10 cellular contexts compared by ENCODE assay signal in the genomic region with DNA sequence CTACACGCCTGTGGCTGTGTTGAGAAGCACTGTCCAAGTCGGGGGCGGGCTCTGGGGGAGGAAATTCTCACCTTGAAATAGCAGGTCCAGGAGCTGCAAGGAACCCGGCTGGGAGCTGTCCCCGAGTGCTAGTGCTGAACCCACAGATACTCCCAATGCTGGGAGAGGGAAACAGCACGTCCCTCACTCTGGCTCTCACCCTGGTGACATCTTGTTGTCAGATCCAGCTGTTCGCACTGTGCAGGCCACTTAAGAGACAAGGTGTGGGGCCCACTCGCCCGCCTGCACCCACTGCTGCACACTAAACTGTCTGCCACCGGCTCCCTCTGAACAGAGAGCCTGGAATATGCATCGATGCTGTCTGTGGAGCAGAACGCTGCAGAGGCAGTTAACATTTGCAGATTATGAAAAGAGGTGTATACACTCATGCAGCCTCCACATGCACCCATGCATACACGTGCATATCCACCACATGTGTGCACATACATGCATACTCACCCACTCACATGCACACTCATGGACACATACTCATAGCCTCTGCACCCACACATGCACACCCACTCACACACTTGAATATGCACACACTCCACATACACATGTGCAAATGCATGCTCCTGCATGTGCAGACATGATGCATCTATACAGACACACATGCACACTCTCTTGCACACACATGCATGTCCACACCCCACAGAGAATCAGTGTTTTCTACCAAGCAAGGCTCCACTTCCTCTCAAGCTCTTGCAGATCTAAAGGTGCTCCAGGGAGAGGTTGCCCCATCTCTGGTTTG. TPM values are rescaled to one million over a fixed set of nuclear protein-coding genes. Genes with fewer than 3 reads are reported as not detected.
DNase-seq lines count a peak whose midpoint lies in the region; ATAC-seq, FAIRE-seq and TF ChIP-seq lines count a peak whose summit lies in the region.
"Had no signal": no experiment of that assay in that cellular context is flagged by ENCODE, and none has a peak within 500 bp of the region (broad histone marks: within the 10 kb centered on the region; RNA-seq: fewer than 3 reads in every experiment).

No MANE protein-coding gene starts in this region.

- FAIRE-seq in D721Med (lab: Jason Lieb, UNC), result no peak

- H3K4me3 Mint-ChIP-seq in activated CD8-positive, alpha-beta T cell treated with anti-CD3 and anti-CD28 coated beads for 36 hours, result no peak overlapping the region
- H3K4me3 Mint-ChIP-seq: stimulated activated naive CD8-positive, alpha-beta T cell treated with anti-CD3 and anti-CD28 coated beads, Interleukin-15, Interleukin-2, amounts not matched to agents 100 ng/mL and 50 ng/mL, for 24 hours had no signal

- ATAC-seq in activated CD8-positive, alpha-beta T cell treated with anti-CD3 and anti-CD28 coated beads for 36 hours, result no peak
- ATAC-seq in GM18520 (IDR thresholded peaks at IDR 0.05; ENCODE audit: unreplicated experiment), result no peak

- no peaks in the 10 kb centered on the region for H3K4me1 ChIP-seq in cardiac muscle cell (ENCODE audit: low read depth)

- H3K4me3 ChIP-seq in cardiac muscle cell, result no peak overlapping the region
- H3K4me3 ChIP-seq: PC-9 had no signal

- H3K9me3 ChIP-seq in cardiac muscle cell (ENCODE audit: low read depth), result no peaks in the 10 kb centered on the region

- CTCF ChIA-PET in activated CD8-positive, alpha-beta T cell treated with anti-CD3 and anti-CD28 coated beads for 36 hours (lab: Charles Lee), result interaction anchor here (1.1 kb wide), 1 partner anchor 146 kb away, joined by 3 read pairs; no protein-coding TSS in a partner anchor

- peak; percentile 58 for DNase-seq in activated CD8-positive, alpha-beta memory T cell treated with anti-CD3 and anti-CD28 coated beads for 24 hours
- no peak for DNase-seq in activated CD8-positive, alpha-beta memory T cell treated with anti-CD3 and anti-CD28 coated beads, Interleukin-2, amount 50 U/mL, for 4 hours
- peak; percentile 56 for DNase-seq in activated CD8-positive, alpha-beta T cell treated with anti-CD3 and anti-CD28 coated beads for 36 hours
- DNase-seq in cardiac muscle cell (ENCODE audit: low read depth in 1 of 2, low spot score in 1 of 2), result peak; percentile 54 to 92
- peak; percentile 8 to 14 (median 13) for DNase-seq in stimulated activated CD4-positive, alpha-beta T cell treated with anti-CD3 and anti-CD28 coated beads, Interleukin-12 subunit alpha, Interleukin-12 subunit beta, amount 100 ng/mL, for 48 hours (ENCODE audit: low read depth in 2 of 3, low spot score in 1 of 3)
- no peak for DNase-seq in NCI-H1930 (lab: John Stamatoyannopoulos, UW)
- no peak for DNase-seq in D721Med (ENCODE audit: insufficient read length, low spot score)

- H3K36me3 ChIP-seq in cardiac muscle cell, result no peaks in the 10 kb centered on the region

- no peaks in the 10 kb centered on the region for H3K4me1 Mint-ChIP-seq in activated CD8-positive, alpha-beta T cell treated with anti-CD3 and anti-CD28 coated beads for 36 hours (ENCODE audit: low read depth)

- TF ChIP-seq CTCF in activated CD8-positive, alpha-beta T cell treated with anti-CD3 and anti-CD28 coated beads for 36 hours (IDR thresholded peaks at IDR 0.05), result no peak
- TF ChIP-seq CTCF in cardiac muscle cell (IDR thresholded peaks at IDR 0.05; ENCODE audit: low read depth, low read length) (no peak), D721Med (IDR thresholded peaks at IDR 0.05; ENCODE audit: insufficient read depth, missing control alignments) (no peak)

- intact Hi-C loops in activated CD8-positive, alpha-beta T cell treated with anti-CD3 and anti-CD28 coated beads for 36 hours (cut with micrococcal nuclease), result no loop called here

- no peaks in the 10 kb centered on the region for H3K9me3 Mint-ChIP-seq in activated CD8-positive, alpha-beta T cell treated with anti-CD3 and anti-CD28 coated beads for 36 hours

- POLR2A ChIA-PET in activated CD8-positive, alpha-beta T cell treated with anti-CD3 and anti-CD28 coated beads for 36 hours (lab: Charles Lee), result no interaction called here

- no peaks in the 10 kb centered on the region for H3K36me3 Mint-ChIP-seq in activated CD8-positive, alpha-beta T cell treated with anti-CD3 and anti-CD28 coated beads for 36 hours (ENCODE audit: low read depth)

- H3K27ac ChIP-seq in cardiac muscle cell, result no peak overlapping the region
- H3K27ac ChIP-seq: PC-9 had no signal

- no peaks in the 10 kb centered on the region for H3K27me3 ChIP-seq in cardiac muscle cell

- H3K27me3 Mint-ChIP-seq in activated CD8-positive, alpha-beta T cell treated with anti-CD3 and anti-CD28 coated beads for 36 hours, result peaks cover 2% of the 10 kb centered on the region

- no peak overlapping the region for H3K27ac Mint-ChIP-seq in activated CD8-positive, alpha-beta T cell treated with anti-CD3 and anti-CD28 coated beads for 36 hours
- H3K27ac Mint-ChIP-seq: stimulated activated naive CD8-positive, alpha-beta T cell treated with anti-CD3 and anti-CD28 coated beads, Interleukin-15, Interleukin-2, amounts not matched to agents 100 ng/mL and 50 ng/mL, for 24 hours had no signal

RNA-seq across cellular contexts. Expression of a gene that starts 42.0 kb away (rescaled TPM):
- not detected for total RNA-seq in activated CD8-positive, alpha-beta T cell treated with anti-CD3 and anti-CD28 coated beads for 36 hours
- 0.48 and 0.81 TPM in 2 replicates for total RNA-seq in cardiac muscle cell
- polyA plus RNA-seq in cardiac muscle cell, result 0.86 and 0.94 TPM in 2 replicates

Comparison
In these comparisons a context has a peak if more than half of its experiments do, and no peak if none do; other contexts are left out.
1. DNase-seq: peak in activated CD8-positive, alpha-beta memory T cell treated with anti-CD3 and anti-CD28 coated beads for 24 hours (single experiment), activated CD8-positive, alpha-beta T cell treated with anti-CD3 and anti-CD28 coated beads for 36 hours (single experiment), cardiac muscle cell (2 of 2) and stimulated activated CD4-positive, alpha-beta T cell treated with anti-CD3 and anti-CD28 coated beads, Interleukin-12 subunit alpha, Interleukin-12 subunit beta, amount 100 ng/mL, for 48 hours (3 of 3); none in activated CD8-positive, alpha-beta memory T cell treated with anti-CD3 and anti-CD28 coated beads, Interleukin-2, amount 50 U/mL, for 4 hours (single experiment), NCI-H1930 (0 of 2) and D721Med (single experiment).